Comparison of ENCODE assay signal across 12 cellular contexts in the genomic region with DNA sequence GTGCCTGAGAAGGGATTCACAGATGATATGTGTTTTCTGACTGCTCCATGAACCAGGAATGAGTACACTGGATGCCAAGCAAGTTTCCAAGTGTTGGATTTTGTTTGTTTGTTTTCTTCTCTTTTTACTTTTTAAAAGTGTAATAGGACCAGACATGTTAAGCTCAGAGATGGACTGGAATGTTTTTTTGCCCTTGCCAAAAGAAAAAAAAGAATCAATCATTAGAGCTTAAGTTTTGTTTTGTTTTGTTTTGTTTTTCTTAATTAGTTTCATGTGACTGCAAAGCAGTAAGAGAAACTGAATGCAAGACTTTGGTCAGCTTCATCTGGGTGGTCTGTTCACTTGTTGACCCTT. TPM values are rescaled to one million over a fixed set of nuclear protein-coding genes. Genes with fewer than 3 reads are reported as not detected.
DNase-seq lines count a peak whose midpoint lies in the region; ATAC-seq and TF ChIP-seq lines count a peak whose summit lies in the region.
"Had no signal": no experiment of that assay in that cellular context is flagged by ENCODE, and none has a peak within 500 bp of the region (broad histone marks: within the 10 kb centered on the region; RNA-seq: fewer than 3 reads in every experiment).

No MANE protein-coding gene starts in this region.

- peak overlapping the region; percentile 72 for H3K27ac ChIP-seq in CD4-positive, CD25-positive, alpha-beta regulatory T cell (ENCODE audit: insufficient read depth, low read length, poor library complexity, severe bottlenecking)
- H3K27ac ChIP-seq: cardiac muscle cell, prostate gland, RWPE1 had no signal

- H3K27ac Mint-ChIP-seq in CD4-positive, CD25-positive, alpha-beta regulatory T cell = peak overlapping the region; percentile 91 to 99 (median 92)
- peak overlapping the region; percentile 92 to 93 for H3K27ac Mint-ChIP-seq in activated naive CD4-positive, alpha-beta T cell treated with anti-CD3 and anti-CD28 coated beads, Interleukin-2, amount 50 U/mL, for 72 hours
- H3K27ac Mint-ChIP-seq in naive B cell = peak overlapping the region; percentile 92 to 98 (median 94)
- H3K27ac Mint-ChIP-seq: mesothelial cell of epicardium had no signal

- peak overlapping the region; percentile 59 to 92 (median 82) for H3K4me3 Mint-ChIP-seq in CD4-positive, CD25-positive, alpha-beta regulatory T cell
- peak overlapping the region; percentile 21 to 89 (median 78) for H3K4me3 Mint-ChIP-seq in naive B cell
- H3K4me3 Mint-ChIP-seq: mesothelial cell of epicardium had no signal

- H3K27me3 ChIP-seq in CD4-positive, CD25-positive, alpha-beta regulatory T cell (ENCODE audit: control insufficient read depth, insufficient read depth, low read length) = no peaks in the 10 kb centered on the region
- H3K27me3 ChIP-seq: cardiac muscle cell had no signal

- H3K36me3 Mint-ChIP-seq in CD4-positive, CD25-positive, alpha-beta regulatory T cell = peaks cover 3% of the 10 kb centered on the region
- H3K36me3 Mint-ChIP-seq in activated naive CD4-positive, alpha-beta T cell treated with anti-CD3 and anti-CD28 coated beads, Interleukin-2, amount 50 U/mL, for 72 hours = peaks cover 14 to 17% of the 10 kb centered on the region in 2 donors
- H3K36me3 Mint-ChIP-seq in naive B cell = no peaks in the 10 kb centered on the region
- H3K36me3 Mint-ChIP-seq: mesothelial cell of epicardium had no signal

- no peak for TF ChIP-seq CTCF in HFF-Myc (IDR thresholded peaks at IDR 0.05; ENCODE audit: low read depth, low read length, missing control alignments)

- peaks cover 21 to 51% (median 43%) of the 10 kb centered on the region in 4 donors for H3K4me1 Mint-ChIP-seq in CD4-positive, CD25-positive, alpha-beta regulatory T cell
- peaks cover 48 to 81% (median 65%) of the 10 kb centered on the region in 3 donors for H3K4me1 Mint-ChIP-seq in naive B cell

- H3K4me1 ChIP-seq in CD4-positive, CD25-positive, alpha-beta regulatory T cell (ENCODE audit: control insufficient read depth, insufficient read depth, low read length, poor library complexity, severe bottlenecking) = peaks cover 30% of the 10 kb centered on the region
- H3K4me1 ChIP-seq: prostate gland had no signal

- H3K27me3 Mint-ChIP-seq in CD4-positive, CD25-positive, alpha-beta regulatory T cell = no peaks in the 10 kb centered on the region
- no peaks in the 10 kb centered on the region for H3K27me3 Mint-ChIP-seq in naive B cell

- H3K4me3 ChIP-seq in CD4-positive, CD25-positive, alpha-beta regulatory T cell (ENCODE audit: low read depth, low read length) = peak overlapping the region; percentile 82
- H3K4me3 ChIP-seq in HFF-Myc (replicated peaks; ENCODE audit: low read depth, low read length) = no peak overlapping the region
- H3K4me3 ChIP-seq: cardiac muscle cell, prostate gland had no signal

- DNase-seq in CD4-positive, CD25-positive, alpha-beta regulatory T cell = no peak
- peak; percentile 15 for DNase-seq in HFF-Myc (ENCODE audit: extremely low read depth, low read depth)
- DNase-seq in activated naive CD4-positive, alpha-beta T cell treated with anti-CD3 and anti-CD28 coated beads, Interleukin-2, amount 50 U/mL, for 72 hours (ENCODE audit: low spot score in 2 of 2) = no peak
- no peak for DNase-seq in naive B cell
- DNase-seq in NCI-H1694 (lab: John Stamatoyannopoulos, UW) = no peak
- DNase-seq in NCI-H1105 treated with DMSO at 0.1 percent for 48 hours (lab: John Stamatoyannopoulos, UW) = no peak
- no peak for DNase-seq in cerebellum (ENCODE audit: low spot score)

- no peaks in the 10 kb centered on the region for H3K9me3 Mint-ChIP-seq in CD4-positive, CD25-positive, alpha-beta regulatory T cell
- peaks cover 0 to 7% of the 10 kb centered on the region in 2 donors for H3K9me3 Mint-ChIP-seq in activated naive CD4-positive, alpha-beta T cell treated with anti-CD3 and anti-CD28 coated beads, Interleukin-2, amount 50 U/mL, for 72 hours
- peaks cover 0 to 1% (median 0%) of the 10 kb centered on the region in 7 donors for H3K9me3 Mint-ChIP-seq in naive B cell
- H3K9me3 Mint-ChIP-seq: mesothelial cell of epicardium had no signal

- ATAC-seq in CD4-positive, CD25-positive, alpha-beta regulatory T cell (ENCODE audit: low read depth in 2 of 2) = no peak
- ATAC-seq in activated naive CD4-positive, alpha-beta T cell treated with anti-CD3 and anti-CD28 coated beads, Interleukin-2, amount 50 U/mL, for 72 hours = no peak
- ATAC-seq in naive B cell (ENCODE audit: low read depth in 2 of 2) (no peak), HG02973 (IDR thresholded peaks at IDR 0.05; ENCODE audit: unreplicated experiment) (no peak)

- H3K9me3 ChIP-seq in CD4-positive, CD25-positive, alpha-beta regulatory T cell (ENCODE audit: control insufficient read depth in 2 of 2, low read length in 2 of 2) = no peaks in the 10 kb centered on the region
- H3K9me3 ChIP-seq: prostate gland had no signal

- no peaks in the 10 kb centered on the region for H3K36me3 ChIP-seq in CD4-positive, CD25-positive, alpha-beta regulatory T cell (ENCODE audit: control insufficient read depth, insufficient read depth, low read length)
- H3K36me3 ChIP-seq: cardiac muscle cell, prostate gland had no signal

RNA-seq across cellular contexts. Expression of a gene that starts 42.5 kb away (rescaled TPM):
- 22.1 TPM for total RNA-seq in CD4-positive, CD25-positive, alpha-beta regulatory T cell
- 10 to 100 TPM in 3 of 4 donors, 1 to 10 TPM in 1; 8.1 to 18.4 (median 12.6) TPM for polyA plus RNA-seq in CD4-positive, CD25-positive, alpha-beta regulatory T cell
- 10 to 100 TPM in 1 of 2 donors, 1 to 10 TPM in 1; 4.1 to 16.9 TPM for total RNA-seq in activated naive CD4-positive, alpha-beta T cell treated with anti-CD3 and anti-CD28 coated beads, Interleukin-2, amount 50 U/mL, for 72 hours
- 1 to 10 TPM; 2.1 to 5.8 (median 3.0) TPM for polyA plus RNA-seq in naive B cell (ENCODE audit: low read depth in 6 of 6)
- total RNA-seq in cerebellum = 44.3 TPM
